In genomic region chr1:171805395-171806115, GRCh38 we compare ENCODE assay signal across 9 cellular contexts. TPM values are rescaled to one million over a fixed set of nuclear protein-coding genes. Genes with fewer than 3 reads are reported as not detected.
A peak's percentile ranks its signal among the peaks of the same experiment; 100 is the strongest.
DNase-seq lines count a peak whose midpoint lies in the region; ATAC-seq and TF ChIP-seq lines count a peak whose summit lies in the region.
"Had no signal": no experiment of that assay in that cellular context is flagged by ENCODE, and none has a peak within 500 bp of the region (broad histone marks: within the 10 kb centered on the region; RNA-seq: fewer than 3 reads in every experiment).

No MANE protein-coding gene starts in this region.

- ATAC-seq in activated CD8-positive, alpha-beta memory T cell treated with anti-CD3 and anti-CD28 coated beads, Interleukin-2, amount 10 ng/mL, durations not matched to agents 7 days and 5 days: peak; percentile 75
- peak; percentile 78 for ATAC-seq in HG02973 (IDR thresholded peaks at IDR 0.05; ENCODE audit: unreplicated experiment)
- ATAC-seq in activated T-helper 17 cell treated with anti-CD3 and anti-CD28 coated beads, Interleukin-2, amount 50 U/mL, for 72 hours (replicated peaks): peak; percentile 80

- CTCF ChIA-PET in activated CD8-positive, alpha-beta memory T cell treated with anti-CD3 and anti-CD28 coated beads, Interleukin-2, amount 10 ng/mL, durations not matched to agents 7 days and 5 days (lab: Charles Lee): interaction anchor here (0.7 to 1.2 kb wide), 5 partner anchors 15 to 181 kb away, joined by 3 to 6 read pairs (median 4); no protein-coding TSS in a partner anchor

- H3K27ac Mint-ChIP-seq in activated CD8-positive, alpha-beta memory T cell treated with anti-CD3 and anti-CD28 coated beads, Interleukin-2, amount 10 ng/mL, durations not matched to agents 7 days and 5 days: no peak overlapping the region
- H3K27ac Mint-ChIP-seq in activated T-helper 17 cell treated with anti-CD3 and anti-CD28 coated beads, Interleukin-2, amount 50 U/mL, for 72 hours: no peak overlapping the region

- H3K36me3 ChIP-seq in tibial artery (peaks cover 0 to 6% (median 0%) of the 10 kb centered on the region in 3 donors), prostate gland (no peaks in the 10 kb centered on the region)
- H3K36me3 ChIP-seq: upper lobe of left lung had no signal

- DNase-seq in activated CD8-positive, alpha-beta memory T cell treated with anti-CD3 and anti-CD28 coated beads, Interleukin-2, amount 10 ng/mL, durations not matched to agents 7 days and 5 days: no peak
- no peak for DNase-seq in activated CD8-positive, alpha-beta memory T cell treated with anti-CD3 and anti-CD28 coated beads, Interleukin-2, amount 50 U/mL, for 4 hours
- DNase-seq in tibial artery (no peak), NOMO-1 (lab: John Stamatoyannopoulos, UW; ENCODE audit: unreplicated experiment in 2 of 2) (no peak), prostate gland (ENCODE audit: low spot score) (no peak), cardiac septum (ENCODE audit: low spot score) (no peak)
- DNase-seq: upper lobe of left lung had no signal

- peaks cover 11% of the 10 kb centered on the region for H3K4me1 Mint-ChIP-seq in activated CD8-positive, alpha-beta memory T cell treated with anti-CD3 and anti-CD28 coated beads, Interleukin-2, amount 10 ng/mL, durations not matched to agents 7 days and 5 days
- H3K4me1 Mint-ChIP-seq in activated T-helper 17 cell treated with anti-CD3 and anti-CD28 coated beads, Interleukin-2, amount 50 U/mL, for 72 hours: peaks cover 6% of the 10 kb centered on the region

- H3K27me3 ChIP-seq in tibial artery (no peaks in the 10 kb centered on the region), prostate gland (replicated peaks; ENCODE audit: insufficient read depth) (no peaks in the 10 kb centered on the region)
- H3K27me3 ChIP-seq: upper lobe of left lung had no signal

- no peak for TF ChIP-seq CTCF in tibial artery (IDR thresholded peaks at IDR 0.05)
- TF ChIP-seq CTCF in prostate gland (IDR thresholded peaks at IDR 0.05): no peak

- H3K9me3 Mint-ChIP-seq in activated CD8-positive, alpha-beta memory T cell treated with anti-CD3 and anti-CD28 coated beads, Interleukin-2, amount 10 ng/mL, durations not matched to agents 7 days and 5 days (ENCODE audit: low read depth): no peaks in the 10 kb centered on the region
- no peaks in the 10 kb centered on the region for H3K9me3 Mint-ChIP-seq in activated T-helper 17 cell treated with anti-CD3 and anti-CD28 coated beads, Interleukin-2, amount 50 U/mL, for 72 hours

- 85% methylated on average over 9 of the region's 9 CpGs for WGBS in prostate gland

- TF ChIP-seq POLR2A in prostate gland (IDR thresholded peaks at IDR 0.05): no peak

- H3K27me3 Mint-ChIP-seq in activated CD8-positive, alpha-beta memory T cell treated with anti-CD3 and anti-CD28 coated beads, Interleukin-2, amount 10 ng/mL, durations not matched to agents 7 days and 5 days: no peaks in the 10 kb centered on the region
- H3K27me3 Mint-ChIP-seq in activated T-helper 17 cell treated with anti-CD3 and anti-CD28 coated beads, Interleukin-2, amount 50 U/mL, for 72 hours: peaks cover 5% of the 10 kb centered on the region

- H3K27ac ChIP-seq in tibial artery (peak overlapping the region; percentile 3 to 29), prostate gland (no peak overlapping the region)

- H3K9me3 ChIP-seq in tibial artery (no peaks in the 10 kb centered on the region), prostate gland (no peaks in the 10 kb centered on the region)
- H3K9me3 ChIP-seq: upper lobe of left lung had no signal

- H3K36me3 Mint-ChIP-seq in activated CD8-positive, alpha-beta memory T cell treated with anti-CD3 and anti-CD28 coated beads, Interleukin-2, amount 10 ng/mL, durations not matched to agents 7 days and 5 days: no peaks in the 10 kb centered on the region
- peaks cover 1% of the 10 kb centered on the region for H3K36me3 Mint-ChIP-seq in activated T-helper 17 cell treated with anti-CD3 and anti-CD28 coated beads, Interleukin-2, amount 50 U/mL, for 72 hours (ENCODE audit: low read depth)

- H3K4me3 ChIP-seq in tibial artery (peak overlapping the region in 1 of 2 donors; percentile 20), prostate gland (no peak overlapping the region)

- peak overlapping the region; percentile 12 for H3K4me3 Mint-ChIP-seq in activated CD8-positive, alpha-beta memory T cell treated with anti-CD3 and anti-CD28 coated beads, Interleukin-2, amount 10 ng/mL, durations not matched to agents 7 days and 5 days
- no peak overlapping the region for H3K4me3 Mint-ChIP-seq in activated T-helper 17 cell treated with anti-CD3 and anti-CD28 coated beads, Interleukin-2, amount 50 U/mL, for 72 hours

- intact Hi-C loops in tibial artery (cut with DNase I; ENCODE audit: low total_unique reads): loop anchor here (10.0 kb wide), 1 partner anchor 639 kb away; the partner anchor contains the start of gene PIGC
- intact Hi-C loops in prostate gland (cut with DNase I): loop anchor here (10.0 kb wide), 1 partner anchor 639 kb away; the partner anchor contains the start of gene PIGC
- intact Hi-C loops in cardiac septum (cut with DNase I): loop anchor here (10.0 kb wide), 1 partner anchor 619 kb away; the partner anchor contains the start of gene C1orf105

- H3K4me1 ChIP-seq in tibial artery (peaks cover 0 to 7% (median 2%) of the 10 kb centered on the region in 4 donors), prostate gland (replicated peaks) (no peaks in the 10 kb centered on the region)

RNA-seq across cellular contexts. Expression of gene METTL13, which starts 24.1 kb away (rescaled TPM):
- 10 to 100 TPM; 47.0 to 56.4 TPM for total RNA-seq in activated CD8-positive, alpha-beta memory T cell treated with anti-CD3 and anti-CD28 coated beads, Interleukin-2, amount 10 ng/mL, durations not matched to agents 7 days and 5 days
- total RNA-seq in activated T-helper 17 cell treated with anti-CD3 and anti-CD28 coated beads, Interleukin-2, amount 50 U/mL, for 72 hours: 10 to 100 TPM; 77.7 to 83.1 TPM
- total RNA-seq in prostate gland (10 to 100 TPM; 25.5 to 49.8 TPM), cardiac septum (14.4 TPM)

RNA-seq across cellular contexts. Expression of gene DNM3, which starts 35.7 kb away (rescaled TPM):
- 1 to 10 TPM; 1.7 to 2.2 TPM for total RNA-seq in activated CD8-positive, alpha-beta memory T cell treated with anti-CD3 and anti-CD28 coated beads, Interleukin-2, amount 10 ng/mL, durations not matched to agents 7 days and 5 days
- 1 to 10 TPM; 3.0 to 5.8 TPM for total RNA-seq in activated T-helper 17 cell treated with anti-CD3 and anti-CD28 coated beads, Interleukin-2, amount 50 U/mL, for 72 hours
- total RNA-seq in prostate gland (1 to 10 TPM; 2.3 to 5.3 TPM), cardiac septum (2.4 TPM)

Comparison
In these comparisons a context has a peak if more than half of its experiments do, and no peak if none do; other contexts are left out.
1. H3K27ac ChIP-seq: peak in tibial artery (2 of 2); none in prostate gland (0 of 2).
2. Peak in every context shown above with its lines, with median percentiles within 50 percentile points of each other: ATAC-seq.